Comparison of ENCODE assay signal across 8 cellular contexts in the genomic region with DNA sequence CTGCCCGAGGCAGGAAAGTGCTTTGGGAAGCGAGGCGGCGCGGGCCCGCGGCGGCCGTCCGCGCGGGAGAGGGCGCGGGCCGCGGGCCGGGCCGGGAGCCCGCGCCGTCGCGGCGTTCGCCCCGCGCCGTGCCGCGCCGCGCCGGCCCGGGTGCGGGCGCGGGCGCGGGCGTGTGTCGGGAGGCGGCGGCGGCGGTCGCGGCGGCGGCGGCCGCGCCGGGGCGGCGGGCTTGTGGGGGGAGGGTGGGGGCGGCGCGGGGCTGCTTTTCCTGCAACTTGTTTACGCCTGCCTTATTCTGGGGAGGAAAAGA. TPM values are rescaled to one million over a fixed set of nuclear protein-coding genes. Genes with fewer than 3 reads are reported as not detected.
DNase-seq lines count a peak whose midpoint lies in the region; ATAC-seq and TF ChIP-seq lines count a peak whose summit lies in the region.

No MANE protein-coding gene starts in this region.

- DNase-seq in AG08396 (ENCODE audit: low spot score), result peak; percentile 36
- DNase-seq in cardiac fibroblast (ENCODE audit: low read depth in 2 of 2), result no peak
- DNase-seq in mucosa of descending colon, result no peak
- DNase-seq in GDM1 (lab: John Stamatoyannopoulos, UW), result no peak

- intact Hi-C loops in mucosa of descending colon (cut with DNase I, micrococcal nuclease), result loop anchor here (5.0 to 10.0 kb wide), 2 partner anchors 125 to 422 kb away; no protein-coding TSS in a partner anchor

- no peak for TF ChIP-seq CTCF in cardiac fibroblast (IDR thresholded peaks at IDR 0.05; ENCODE audit: low read depth, low read length)
- no peak for TF ChIP-seq CTCF in mucosa of descending colon (IDR thresholded peaks at IDR 0.05)

- no peaks in the 10 kb centered on the region for H3K36me3 ChIP-seq in mucosa of descending colon (ENCODE audit: low read depth)

- H3K9me3 ChIP-seq in mucosa of descending colon, result no peaks in the 10 kb centered on the region

- peak; percentile 10 for ATAC-seq in HG03280 (IDR thresholded peaks at IDR 0.05; ENCODE audit: unreplicated experiment)
- peak; percentile 1 for ATAC-seq in mucosa of descending colon
- no peak for ATAC-seq in GM21528 (IDR thresholded peaks at IDR 0.05; ENCODE audit: low FRiP score, unreplicated experiment)
- no peak for ATAC-seq in GM21367 (IDR thresholded peaks at IDR 0.05; ENCODE audit: unreplicated experiment)
- no peak for ATAC-seq in GM21723 (IDR thresholded peaks at IDR 0.05; ENCODE audit: unreplicated experiment)

- H3K4me1 ChIP-seq in mucosa of descending colon (ENCODE audit: low read depth), result peaks cover 4% of the 10 kb centered on the region

- peak overlapping the region; percentile 78 to 86 for H3K4me3 ChIP-seq in cardiac fibroblast (replicated peaks in 1 of 2; ENCODE audit: low read depth in 2 of 2, low read length in 2 of 2)
- peak overlapping the region; percentile 61 for H3K4me3 ChIP-seq in mucosa of descending colon

RNA-seq across cellular contexts. Expression of a gene that starts 1.4 kb away (rescaled TPM):
- 10 to 100 TPM in 2 of 3 donors, 1 to 10 TPM in 1; 9.2 to 13.0 (median 11.1) TPM for total RNA-seq in mucosa of descending colon

Comparison
In these comparisons a context has a peak if more than half of its experiments do, and no peak if none do; other contexts are left out.
1. ATAC-seq: peak in HG03280 (single experiment) and mucosa of descending colon (single experiment); none in GM21528 (single experiment), GM21367 (single experiment) and GM21723 (single experiment).